ENCODE assay signal across 25 cellular contexts in genomic region chr2:173896755-173897154, GRCh38.
DNase-seq lines count a peak whose midpoint lies in the region; ATAC-seq, FAIRE-seq and TF ChIP-seq lines count a peak whose summit lies in the region.
"Had no signal": no experiment of that assay in that cellular context is flagged by ENCODE, and none has a peak within 500 bp of the region (broad histone marks: within the 10 kb centered on the region; RNA-seq: fewer than 3 reads in every experiment).

No MANE protein-coding gene starts in this region.

- peaks cover 8% of the 10 kb centered on the region for H3K27me3 Mint-ChIP-seq in T-helper 17 cell
- H3K27me3 Mint-ChIP-seq in endodermal cell (ENCODE audit: insufficient read depth) = no peaks in the 10 kb centered on the region
- H3K27me3 Mint-ChIP-seq: CD4-positive, CD25-positive, alpha-beta regulatory T cell had no signal

- no peak overlapping the region for H3K18ac ChIP-seq in IMR-90 (ENCODE audit: low read depth, low read length)

- no peaks in the 10 kb centered on the region for H3K9me3 Mint-ChIP-seq in endodermal cell
- H3K9me3 Mint-ChIP-seq: CD14-positive monocyte had no signal

- H3K9me3 ChIP-seq in IMR-90 (ENCODE audit: control insufficient read depth, insufficient read depth, low read length) (no peaks in the 10 kb centered on the region), T-helper 17 cell (ENCODE audit: control insufficient read depth, low read length, poor library complexity, severe bottlenecking) (no peaks in the 10 kb centered on the region), K562 (replicated peaks; ENCODE audit: control insufficient read depth, insufficient read depth, low read depth, low read length) (no peaks in the 10 kb centered on the region), endodermal cell (ENCODE audit: control insufficient read depth, low read length) (no peaks in the 10 kb centered on the region)
- H3K9me3 ChIP-seq: BE2C, BLaER1 had no signal

- H3K9me1 ChIP-seq in IMR-90 (ENCODE audit: insufficient read depth, low read length) = no peaks in the 10 kb centered on the region
- H3K9me1 ChIP-seq in K562 (ENCODE audit: control insufficient read depth, insufficient read depth, low read length) = no peaks in the 10 kb centered on the region

- no peak overlapping the region for H2AK5ac ChIP-seq in IMR-90 (ENCODE audit: low read depth, low read length)

- no peaks in the 10 kb centered on the region for H3K79me1 ChIP-seq in IMR-90 (ENCODE audit: low read depth in 1 of 2, low read length in 2 of 2)

- intact Hi-C loops in IMR-90 (cut with micrococcal nuclease) (no loop called here), K562 (cut with micrococcal nuclease) (no loop called here)

- no peak overlapping the region for H3K4ac ChIP-seq in IMR-90 (ENCODE audit: low read depth, low read length)

- no peak overlapping the region for H4K5ac ChIP-seq in IMR-90 (ENCODE audit: low read depth, low read length)

- H2BK20ac ChIP-seq in IMR-90 (ENCODE audit: low read depth, low read length) = no peak overlapping the region

- no peak for TF ChIP-seq EP300 in K562 (IDR thresholded peaks at IDR 0.05; ENCODE audit: low read length)

- WGBS in IMR-90 (ENCODE audit: extremely low coverage in 2 of 2, insufficient read length in 1 of 2), 2 experiments = 100% methylated on average over 1 of the region's 2 CpGs; no CpG with 5 or more reads in 1 of the 2 experiments
- WGBS in K562 (ENCODE audit: insufficient coverage, low coverage, missing lambda C conversion rate) = 61% methylated on average over 2 of the region's 2 CpGs
- 89 to 100% methylated on average over 1 of the region's 2 CpGs for whole genome bisulfite sequencing in endodermal cell (ENCODE audit: insufficient coverage in 1 of 2, insufficient read length in 1 of 2), 2 experiments

- FAIRE-seq in K562 (lab: Jason Lieb, UNC) = no peak
- FAIRE-seq: GM12878, GM12892, GM18507 had no signal

- dilution Hi-C loops in IMR-90 (cut with HindIII; ENCODE audit: low sequenced_read_pairs, unreplicated experiment) = no loop called here

- POLR2A ChIA-PET in IMR-90 (lab: Charles Lee; ENCODE audit: unreplicated experiment) (no interaction called here), K562 (lab: Yijun Ruan, JAX) (no interaction called here)

- H4K8ac ChIP-seq in IMR-90 (ENCODE audit: low read depth in 2 of 2, low read length in 2 of 2) = no peak overlapping the region

- DNase-seq in IMR-90 (no peak), T-helper 17 cell (no peak), K562 (ENCODE audit: extremely low read depth in 1 of 4, low spot score in 3 of 4) (no peak), endodermal cell (no peak), NCI-H2029 (lab: John Stamatoyannopoulos, UW) (no peak)
- DNase-seq: 8988T; ACHN; BE2C; C1 segment of cervical spinal cord; CD4-positive, alpha-beta memory T cell; CD4-positive, CD25-positive, alpha-beta regulatory T cell; CD8-positive, alpha-beta memory T cell; COR-L47; DMS 273 treated with DMSO at 0.1 percent for 48 hours; DMS153; DMS53; DMS79; DND-41; EL; GDM1 had no signal

- H4K91ac ChIP-seq in IMR-90 (ENCODE audit: insufficient read depth, low read depth, low read length) = no peak overlapping the region

- BruUV-seq in IMR-90 (replicated peaks; lab: Mats Ljungman, UMichigan) (no TSS peak), K562 (replicated peaks; lab: Mats Ljungman, UMichigan) (no TSS peak)

- H2AK9ac ChIP-seq in IMR-90 (replicated peaks; ENCODE audit: low read depth, low read length, poor library complexity) = no peak overlapping the region

- TF ChIP-seq POLR2A in IMR-90 (IDR thresholded peaks at IDR 0.05; ENCODE audit: low read depth, low read length) (no peak), K562 (conservative IDR thresholded peaks at IDR 0.05) (no peak)

- H4K20me1 ChIP-seq in IMR-90 (ENCODE audit: insufficient read depth, low read length) (no peaks in the 10 kb centered on the region), K562 (replicated peaks; ENCODE audit: control insufficient read depth, insufficient read depth, low read length) (no peaks in the 10 kb centered on the region)
- H4K20me1 ChIP-seq: BLaER1 had no signal

- H3K4me3 ChIP-seq in IMR-90 (ENCODE audit: insufficient read depth, low read depth, low read length) (no peak overlapping the region), K562 (no peak overlapping the region), endodermal cell (ENCODE audit: low read length) (no peak overlapping the region)
- H3K4me3 ChIP-seq: BLaER1, GM12878 had no signal

- H3K4me3 Mint-ChIP-seq in T-helper 17 cell = peak overlapping the region; percentile 19
- H3K4me3 Mint-ChIP-seq in endodermal cell = no peak overlapping the region
- H3K4me3 Mint-ChIP-seq: CD14-positive monocyte; CD8-positive, alpha-beta memory T cell had no signal

- H3K27ac Mint-ChIP-seq in T-helper 17 cell (no peak overlapping the region), endodermal cell (no peak overlapping the region)
- H3K27ac Mint-ChIP-seq: CD8-positive, alpha-beta memory T cell had no signal

- no peak overlapping the region for H2BK15ac ChIP-seq in IMR-90 (ENCODE audit: low read depth, low read length)

- H3K27me3 ChIP-seq in IMR-90 (ENCODE audit: control insufficient read depth, insufficient read depth, low read length) = no peaks in the 10 kb centered on the region
- H3K27me3 ChIP-seq in K562 (ENCODE audit: control insufficient read depth in 2 of 2, insufficient read depth in 2 of 2, low read length in 2 of 2) = no peaks in the 10 kb centered on the region
- no peaks in the 10 kb centered on the region for H3K27me3 ChIP-seq in endodermal cell (ENCODE audit: control insufficient read depth, insufficient read depth, low read length, poor library complexity, severe bottlenecking)
- H3K27me3 ChIP-seq: BE2C, BLaER1 had no signal

- no peak overlapping the region for H2BK120ac ChIP-seq in IMR-90 (ENCODE audit: low read depth, low read length)

- H2AFZ ChIP-seq in IMR-90 (replicated peaks; ENCODE audit: low read length, poor library complexity) (no peak overlapping the region), K562 (ENCODE audit: low read depth, low read length) (no peak overlapping the region)

- H2BK5ac ChIP-seq in IMR-90 (ENCODE audit: low read depth, low read length, poor library complexity, severe bottlenecking) = no peak overlapping the region

- H3K4me1 ChIP-seq in IMR-90 (ENCODE audit: control insufficient read depth, insufficient read depth, low read length) (no peaks in the 10 kb centered on the region), K562 (replicated peaks in 1 of 2; ENCODE audit: control insufficient read depth in 2 of 2, insufficient read depth in 2 of 2, low read length in 2 of 2) (peaks cover 0 to 4% of the 10 kb centered on the region in 2 experiments; a peak in 2 of 5 replicates), endodermal cell (ENCODE audit: control insufficient read depth, insufficient read depth, low read length) (peaks cover 7% of the 10 kb centered on the region)
- H3K4me1 ChIP-seq: BE2C had no signal

- H3K56ac ChIP-seq in IMR-90 (ENCODE audit: extremely low read depth, insufficient read depth, low read length) = no peak overlapping the region

- H3K14ac ChIP-seq in IMR-90 (replicated peaks; ENCODE audit: low read depth, low read length) = no peak overlapping the region

- H3K79me2 ChIP-seq in K562 (ENCODE audit: control insufficient read depth, insufficient read depth, low read length) = no peaks in the 10 kb centered on the region

- TF ChIP-seq RAD21 in IMR-90 (IDR thresholded peaks at IDR 0.05; ENCODE audit: low read length) (no peak), K562 (CRISPR knock-in tag; conservative IDR thresholded peaks at IDR 0.05 in 1 of 2, IDR thresholded peaks at IDR 0.05 in 1 of 2) (no peak)

- H3K36me3 Mint-ChIP-seq in T-helper 17 cell (ENCODE audit: low read depth) (no peaks in the 10 kb centered on the region), endodermal cell (ENCODE audit: low read depth) (peaks cover under 1% of the 10 kb centered on the region)
- H3K36me3 Mint-ChIP-seq: CD4-positive, CD25-positive, alpha-beta regulatory T cell had no signal

- CTCF ChIA-PET in IMR-90 (lab: Yijun Ruan, JAX) (no interaction called here), K562 (lab: Yijun Ruan, JAX; ENCODE audit: low intra/inter-chr PET ratio) (no interaction called here)

- H3K9ac ChIP-seq in IMR-90 (ENCODE audit: low read depth, low read length) = no peak overlapping the region
- H3K9ac ChIP-seq in K562 (ENCODE audit: insufficient read depth in 1 of 2, low read depth in 2 of 2, low read length in 2 of 2) = no peak overlapping the region
- no peak overlapping the region for H3K9ac ChIP-seq in endodermal cell (ENCODE audit: extremely low read depth, low read length, poor library complexity, severe bottlenecking)
- H3K9ac ChIP-seq: BLaER1 had no signal

- H3K4me2 ChIP-seq in IMR-90 (ENCODE audit: low read depth, low read length) = no peak overlapping the region
- H3K4me2 ChIP-seq in K562 (ENCODE audit: insufficient read depth, low read length) = no peak overlapping the region
- H3K4me2 ChIP-seq: BLaER1 had no signal

- no peak overlapping the region for H3K27ac ChIP-seq in IMR-90 (ENCODE audit: insufficient read depth, low read length)
- H3K27ac ChIP-seq in K562 (ENCODE audit: extremely low read depth, low read depth, low read length) = no peak overlapping the region
- no peak overlapping the region for H3K27ac ChIP-seq in endodermal cell (ENCODE audit: low read depth, low read length)
- H3K27ac ChIP-seq: BLaER1 had no signal

- H3K36me3 ChIP-seq in IMR-90 (ENCODE audit: control insufficient read depth, insufficient read depth, low read length) = no peaks in the 10 kb centered on the region
- H3K36me3 ChIP-seq in K562 (ENCODE audit: control insufficient read depth, insufficient read depth, low read length) = no peaks in the 10 kb centered on the region
- peaks cover under 1% of the 10 kb centered on the region for H3K36me3 ChIP-seq in endodermal cell (ENCODE audit: control insufficient read depth, insufficient read depth, low read length)
- H3K36me3 ChIP-seq: BE2C, BLaER1 had no signal

- no peak overlapping the region for H3K23ac ChIP-seq in IMR-90 (ENCODE audit: low read depth, low read length)

- in situ Hi-C loops in IMR-90 (cut with MboI; ENCODE audit: low sequenced_read_pairs) = no loop called here
- in situ Hi-C loops in K562 (cut with MboI) = no loop called here

- H3K4me1 Mint-ChIP-seq in T-helper 17 cell (peaks cover 15% of the 10 kb centered on the region), endodermal cell (peaks cover 21% of the 10 kb centered on the region)

- TF ChIP-seq CTCF in IMR-90 (conservative IDR thresholded peaks at IDR 0.05; ENCODE audit: low read depth, low read length) (no peak), K562 (IDR thresholded peaks at IDR 0.05 in 2 of 3, conservative IDR thresholded peaks at IDR 0.05 in 1 of 3; ENCODE audit: insufficient read depth in 2 of 3, low read depth in 1 of 3, low read length in 3 of 3) (no peak), endodermal cell (conservative IDR thresholded peaks at IDR 0.05) (no peak)

- ATAC-seq in IMR-90 (ENCODE audit: low read depth) (no peak), T-helper 17 cell (no peak), K562 (no peak)
- ATAC-seq: GM12878 had no signal

TF ChIP-seq in IMR-90, 13 proteins besides CTCF, POLR2A, EP300 and RAD21 (continues in another document):
- TF ChIP-seq RCOR1 (IDR thresholded peaks at IDR 0.05; ENCODE audit: insufficient replicate concordance, low read length) = no peak
- TF ChIP-seq MXI1 (IDR thresholded peaks at IDR 0.05; ENCODE audit: borderline replicate concordance, low read depth, low read length) = no peak

TF ChIP-seq in K562, 482 proteins besides CTCF, POLR2A, EP300 and RAD21 (continues in another document):
- no peak for TF ChIP-seq NONO (IDR thresholded peaks at IDR 0.05; ENCODE audit: low read depth in 2 of 2, low read length in 1 of 2)
- TF ChIP-seq TAL1 (IDR thresholded peaks at IDR 0.05) = no peak
